In the genomic region with DNA sequence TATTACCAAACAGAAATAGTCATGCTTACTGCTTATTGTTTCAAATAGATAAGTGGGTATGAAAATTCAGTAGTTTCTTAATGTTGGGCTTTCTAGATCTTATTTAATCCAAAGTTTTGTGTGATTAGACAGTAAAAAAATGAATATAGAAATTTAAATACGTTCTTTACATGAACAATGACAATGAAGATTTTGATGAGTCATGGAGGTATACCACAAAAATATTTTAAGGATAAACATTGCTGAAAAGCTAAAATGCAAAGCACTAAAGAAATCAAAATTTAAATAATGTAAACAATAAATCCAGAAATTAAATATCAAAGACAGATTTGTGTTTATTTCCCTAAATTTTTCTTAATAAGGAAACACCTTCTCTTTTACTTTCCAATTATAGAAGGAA, we compare ENCODE assay signal across 1 cellular context.
A peak's percentile ranks its signal among the peaks of the same experiment; 100 is the strongest.
TF ChIP-seq lines count a peak whose summit lies in the region.

No MANE protein-coding gene starts in this region.

TF ChIP-seq in K562, 482 proteins besides CTCF, POLR2A, EP300 and RAD21 (continued from another document):
- TF ChIP-seq, protein P1, sequence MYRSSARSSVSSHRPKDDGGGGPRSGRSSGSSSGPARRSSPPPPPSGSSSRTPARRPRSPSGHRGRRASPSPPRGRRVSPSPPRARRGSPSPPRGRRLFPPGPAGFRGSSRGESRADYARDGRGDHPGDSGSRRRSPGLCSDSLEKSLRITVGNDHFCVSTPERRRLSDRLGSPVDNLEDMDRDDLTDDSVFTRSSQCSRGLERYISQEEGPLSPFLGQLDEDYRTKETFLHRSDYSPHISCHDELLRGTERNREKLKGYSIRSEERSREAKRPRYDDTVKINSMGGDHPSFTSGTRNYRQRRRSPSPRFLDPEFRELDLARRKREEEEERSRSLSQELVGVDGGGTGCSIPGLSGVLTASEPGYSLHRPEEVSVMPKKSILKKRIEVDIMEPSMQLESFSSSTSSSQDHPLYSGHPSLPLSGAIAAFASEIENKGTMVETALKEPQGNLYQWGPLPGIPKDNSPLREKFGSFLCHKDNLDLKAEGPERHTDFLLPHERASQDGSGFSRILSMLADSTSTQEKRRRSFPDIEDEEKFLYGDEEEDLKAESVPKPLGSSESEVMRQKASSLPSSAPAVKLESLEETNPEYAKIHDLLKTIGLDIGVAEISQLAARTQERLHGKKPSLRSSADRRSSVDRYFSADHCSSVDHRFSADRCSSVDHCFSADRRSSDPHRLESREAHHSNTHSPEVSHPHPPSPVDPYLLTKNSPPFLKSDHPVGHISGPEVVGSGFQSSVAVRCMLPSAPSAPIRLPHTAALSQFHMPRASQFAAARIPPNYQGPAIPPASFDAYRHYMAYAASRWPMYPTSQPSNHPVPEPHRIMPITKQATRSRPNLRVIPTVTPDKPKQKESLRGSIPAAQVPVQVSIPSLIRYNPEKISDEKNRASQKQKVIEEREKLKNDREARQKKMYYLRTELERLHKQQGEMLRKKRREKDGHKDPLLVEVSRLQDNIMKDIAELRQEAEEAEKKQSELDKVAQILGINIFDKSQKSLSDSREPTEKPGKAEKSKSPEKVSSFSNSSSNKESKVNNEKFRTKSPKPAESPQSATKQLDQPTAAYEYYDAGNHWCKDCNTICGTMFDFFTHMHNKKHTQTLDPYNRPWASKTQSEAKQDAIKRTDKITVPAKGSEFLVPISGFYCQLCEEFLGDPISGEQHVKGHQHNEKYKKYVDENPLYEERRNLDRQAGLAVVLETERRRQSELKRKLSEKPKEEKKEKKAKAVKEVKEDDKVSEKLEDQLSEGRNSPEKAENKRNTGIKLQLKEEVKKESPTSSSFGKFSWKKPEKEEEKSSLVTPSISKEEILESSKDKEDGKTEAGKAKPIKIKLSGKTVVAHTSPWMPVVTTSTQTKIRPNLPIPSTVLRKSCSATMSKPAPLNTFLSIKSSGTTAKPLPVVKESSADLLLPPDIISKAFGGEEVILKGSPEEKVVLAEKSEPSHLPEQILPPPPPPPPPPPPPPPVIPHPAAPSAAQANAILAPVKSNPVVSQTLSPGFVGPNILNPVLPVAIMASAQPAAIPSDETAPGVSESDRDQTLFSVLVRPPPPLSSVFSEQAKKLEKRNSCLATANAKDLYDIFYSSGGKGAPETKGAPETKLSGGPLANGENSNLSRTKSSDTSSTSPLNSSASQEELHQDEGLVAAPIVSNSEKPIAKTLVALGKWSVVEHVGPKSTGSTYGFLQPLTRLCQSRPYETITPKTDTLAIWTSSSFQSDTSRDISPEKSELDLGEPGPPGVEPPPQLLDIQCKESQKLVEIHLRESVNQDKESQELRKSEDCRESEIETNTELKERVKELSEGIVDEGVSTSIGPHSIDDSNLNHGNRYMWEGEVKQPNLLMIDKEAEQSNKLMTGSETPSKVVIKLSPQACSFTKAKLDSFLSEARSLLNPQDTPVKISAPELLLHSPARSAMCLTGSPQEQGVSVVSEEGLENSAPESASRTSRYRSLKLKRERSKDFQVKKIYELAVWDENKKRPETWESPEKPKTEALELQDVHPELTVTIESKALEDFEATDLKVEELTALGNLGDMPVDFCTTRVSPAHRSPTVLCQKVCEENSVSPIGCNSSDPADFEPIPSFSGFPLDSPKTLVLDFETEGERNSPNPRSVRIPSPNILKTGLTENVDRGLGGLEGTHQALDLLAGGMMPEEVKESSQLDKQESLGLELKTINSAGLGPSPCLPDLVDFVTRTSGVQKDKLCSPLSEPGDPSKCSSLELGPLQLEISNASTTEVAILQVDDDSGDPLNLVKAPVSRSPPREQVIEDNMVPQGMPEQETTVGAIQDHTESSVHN (IDR thresholded peaks at IDR 0.05; ENCODE audit: borderline replicate concordance in 1 of 2, low read depth in 1 of 2) = no peak
- 0 out of 2 replicates have a peak, but pooled peaks have one; percentile 10 for TF ChIP-seq ZNF316 (IDR thresholded peaks at IDR 0.05)
- TF ChIP-seq KDM4B (IDR thresholded peaks at IDR 0.05; ENCODE audit: borderline replicate concordance in 2 of 2, low read depth in 1 of 2) = no peak
- TF ChIP-seq NR3C1 (CRISPR knock-in tag; IDR thresholded peaks at IDR 0.05) = no peak
- peak; percentile 45 for TF ChIP-seq MAFG (tag; conservative IDR thresholded peaks at IDR 0.05)
- TF ChIP-seq NR4A1 (CRISPR knock-in tag; IDR thresholded peaks at IDR 0.05) = no peak
- no peak for TF ChIP-seq NR4A1 (tag; IDR thresholded peaks at IDR 0.05)
- TF ChIP-seq JUND (IDR thresholded peaks at IDR 0.05; ENCODE audit: borderline replicate concordance, low read depth, low read length) = no peak
- TF ChIP-seq JUND (tag; IDR thresholded peaks at IDR 0.05; ENCODE audit: borderline replicate concordance, low read depth, low read length) = no peak
TF ChIP-seq in K562: peak in this region for 4.
